In genomic region chr7:85413718-85414117, GRCh38 we compare ENCODE assay signal across 30 cellular contexts.
"Had no signal": no experiment of that assay in that cellular context is flagged by ENCODE, and none has a peak within 500 bp of the region (broad histone marks: within the 10 kb centered on the region; RNA-seq: fewer than 3 reads in every experiment).

No MANE protein-coding gene starts in this region.

- H3K4me1 ChIP-seq: esophagus squamous epithelium, heart right ventricle, psoas muscle, sigmoid colon, stomach had no signal

- H3K9me3 Mint-ChIP-seq: mesothelial cell of epicardium, naive B cell, neural crest cell had no signal

- H3K27me3 Mint-ChIP-seq: memory B cell; naive B cell; natural killer cell treated with Interleukin-12 subunit alpha and Interleukin-12 subunit beta and Interleukin-15 and Interleukin-18, amount 100 ng/mL, for 72 hours; type B pancreatic cell had no signal

- H3K27ac Mint-ChIP-seq: memory B cell; mesothelial cell of epicardium; naive B cell; natural killer cell treated with Interleukin-12 subunit alpha and Interleukin-12 subunit beta and Interleukin-15 and Interleukin-18, amount 100 ng/mL, for 72 hours; stimulated activated effector memory CD8-positive, alpha-beta T cell treated with anti-CD3 and anti-CD28 coated beads, Interleukin-12 subunit alpha, Interleukin-12 subunit beta, amount 100 ng/mL, for 72 hours; type B pancreatic cell had no signal

- H3K27ac ChIP-seq: coronary artery, esophagus squamous epithelium, heart right ventricle, ovary, psoas muscle, sigmoid colon, stomach, thyroid gland had no signal

- H3K36me3 ChIP-seq: esophagus squamous epithelium, heart right ventricle, ovary, sigmoid colon, stomach, thyroid gland had no signal

- ATAC-seq: heart right ventricle; left lobe of liver; mucosa of descending colon; natural killer cell treated with Interleukin-12 subunit alpha and Interleukin-12 subunit beta and Interleukin-15 and Interleukin-18, amount 100 ng/mL, for 72 hours; psoas muscle; right cardiac atrium; stimulated activated effector memory CD8-positive, alpha-beta T cell treated with anti-CD3 and anti-CD28 coated beads, Interleukin-12 subunit alpha, Interleukin-12 subunit beta, amount 100 ng/mL, for 72 hours had no signal

- DNase-seq: dermis blood vessel endothelial cell; effector memory CD4-positive, alpha-beta T cell; erythroblast; esophagus squamous epithelium; foreskin melanocyte; glutamatergic neuron; heart right ventricle; hippocampal formation; mucosa of descending colon; naive B cell; occipital lobe; ovary; posterior cingulate gyrus; psoas muscle; right cardiac atrium; sigmoid colon; stimulated activated CD4-positive, alpha-beta T cell treated with anti-CD3 and anti-CD28 coated beads, Interleukin-2, amount 100 ng/mL, for 24 hours; stimulated activated CD4-positive, alpha-beta T cell treated with anti-CD3 and anti-CD28 coated beads, Interleukin-4, amount 100 ng/mL, for 24 hours; stimulated activated naive CD4-positive, alpha-beta T cell treated with Interleukin-2 at 50 U/mL for 16 hours; stomach; thyroid gland had no signal

- H3K4me3 Mint-ChIP-seq: memory B cell; mesothelial cell of epicardium; naive B cell; natural killer cell treated with Interleukin-12 subunit alpha and Interleukin-12 subunit beta and Interleukin-15 and Interleukin-18, amount 100 ng/mL, for 72 hours; neural crest cell; stimulated activated effector memory CD8-positive, alpha-beta T cell treated with anti-CD3 and anti-CD28 coated beads, Interleukin-12 subunit alpha, Interleukin-12 subunit beta, amount 100 ng/mL, for 72 hours; type B pancreatic cell had no signal

- H3K27me3 ChIP-seq: esophagus squamous epithelium, heart right ventricle, ovary, sigmoid colon, stomach, thyroid gland had no signal

- H3K9me3 ChIP-seq: esophagus squamous epithelium, heart right ventricle, mucosa of descending colon, ovary, psoas muscle, sigmoid colon, stomach, thyroid gland had no signal

- H3K36me3 Mint-ChIP-seq: memory B cell; mesothelial cell of epicardium; naive B cell; natural killer cell treated with Interleukin-12 subunit alpha and Interleukin-12 subunit beta and Interleukin-15 and Interleukin-18, amount 100 ng/mL, for 72 hours; stimulated activated effector memory CD8-positive, alpha-beta T cell treated with anti-CD3 and anti-CD28 coated beads, Interleukin-12 subunit alpha, Interleukin-12 subunit beta, amount 100 ng/mL, for 72 hours; type B pancreatic cell had no signal

- H3K4me1 Mint-ChIP-seq: memory B cell; mesothelial cell of epicardium; neural crest cell; stimulated activated effector memory CD8-positive, alpha-beta T cell treated with anti-CD3 and anti-CD28 coated beads, Interleukin-12 subunit alpha, Interleukin-12 subunit beta, amount 100 ng/mL, for 72 hours had no signal

- H3K4me3 ChIP-seq: coronary artery, esophagus squamous epithelium, heart right ventricle, lung, mucosa of descending colon, ovary, psoas muscle, sigmoid colon, stomach, thyroid gland had no signal
